In genomic region chr3:61774279-61774890, GRCh38 we compare ENCODE assay signal across 1 cellular context.
TF ChIP-seq lines count a peak whose summit lies in the region.

No MANE protein-coding gene starts in this region.

TF ChIP-seq in IMR-90, 13 proteins besides CTCF, POLR2A, EP300 and RAD21:
- TF ChIP-seq SMC3 (IDR thresholded peaks at IDR 0.05; ENCODE audit: low read depth, low read length) (no peak), MXI1 (IDR thresholded peaks at IDR 0.05; ENCODE audit: borderline replicate concordance, low read depth, low read length) (no peak), CEBPB (IDR thresholded peaks at IDR 0.05; ENCODE audit: low read depth, low read length) (peak; percentile 40; the same call in 1 of the 2 replicates)
